Comparison of ENCODE assay signal across 8 cellular contexts in the genomic region with DNA sequence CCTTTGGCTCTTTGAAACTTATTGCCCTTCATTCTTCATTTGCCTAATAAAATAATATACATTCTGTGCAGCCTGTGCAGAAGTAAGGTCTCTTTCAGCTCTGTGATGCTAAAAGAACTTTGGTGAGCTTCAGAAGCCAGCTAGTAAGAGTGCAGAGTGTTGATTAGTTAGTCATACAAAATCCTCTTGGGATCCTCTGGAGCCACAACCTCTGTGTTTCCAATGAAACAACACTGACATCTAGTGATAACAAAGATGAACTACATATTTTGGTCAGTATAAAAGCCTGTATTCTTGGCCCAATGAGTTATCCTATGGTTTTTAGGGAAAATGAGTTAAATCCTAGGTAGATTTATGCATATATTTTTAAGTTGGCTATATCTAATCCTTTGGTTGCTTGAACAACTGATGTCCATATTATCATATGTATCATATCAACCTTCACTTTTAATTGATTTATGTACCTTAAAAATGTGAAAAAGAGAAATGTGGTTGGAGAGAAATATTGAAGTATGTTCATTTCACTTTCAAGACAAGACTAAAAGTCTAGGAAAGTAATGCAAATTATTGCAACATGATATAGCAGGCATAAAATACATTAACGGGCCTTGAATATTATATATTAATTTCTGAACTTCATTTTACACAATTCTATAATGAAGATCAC.
A peak's percentile ranks its signal among the peaks of the same experiment; 100 is the strongest.
DNase-seq lines count a peak whose midpoint lies in the region; ATAC-seq, FAIRE-seq and TF ChIP-seq lines count a peak whose summit lies in the region.

No MANE protein-coding gene starts in this region.

- no peaks in the 10 kb centered on the region for H3K4me1 Mint-ChIP-seq in Caco-2 (ENCODE audit: low read depth, unreplicated experiment)

- ATAC-seq in GM19035 (IDR thresholded peaks at IDR 0.05; ENCODE audit: unreplicated experiment) (peak; percentile 74), HG03196 (IDR thresholded peaks at IDR 0.05; ENCODE audit: unreplicated experiment) (peak; percentile 86), K562 (peak; percentile 78)

- no peaks in the 10 kb centered on the region for H3K4me1 ChIP-seq in Caco-2
- no peaks in the 10 kb centered on the region for H3K4me1 ChIP-seq in K562 (replicated peaks in 1 of 2; ENCODE audit: control insufficient read depth in 2 of 2, insufficient read depth in 2 of 2, low read length in 2 of 2)
- no peaks in the 10 kb centered on the region for H3K4me1 ChIP-seq in tibial artery

- no peak overlapping the region for H3K4me3 ChIP-seq in Caco-2 (ENCODE audit: low read depth, low read length)
- no peak overlapping the region for H3K4me3 ChIP-seq in K562
- H3K4me3 ChIP-seq in tibial artery = no peak overlapping the region

- POLR2A ChIA-PET in Caco-2 (lab: Charles Lee) (no interaction called here), K562 (lab: Yijun Ruan, JAX) (no interaction called here)

- H2AFZ ChIP-seq in K562 (ENCODE audit: low read depth, low read length) = no peak overlapping the region

- TF ChIP-seq EP300 in K562 (IDR thresholded peaks at IDR 0.05; ENCODE audit: low read length) = no peak

- H3K27me3 Mint-ChIP-seq in Caco-2 (ENCODE audit: insufficient read depth, unreplicated experiment) = no peaks in the 10 kb centered on the region

- peak; percentile 60 for FAIRE-seq in K562 (lab: Jason Lieb, UNC)

- no peak overlapping the region for H3K4me2 ChIP-seq in K562 (ENCODE audit: insufficient read depth, low read length)

- H3K36me3 Mint-ChIP-seq in Caco-2 (ENCODE audit: insufficient read depth, unreplicated experiment) = no peaks in the 10 kb centered on the region

- no peaks in the 10 kb centered on the region for H3K9me1 ChIP-seq in K562 (ENCODE audit: control insufficient read depth, insufficient read depth, low read length)

- in situ Hi-C loops in K562 (cut with MboI) = no loop called here

- H3K27me3 ChIP-seq in Caco-2 (replicated peaks; ENCODE audit: control insufficient read depth, insufficient read depth, low read length) = no peaks in the 10 kb centered on the region
- no peaks in the 10 kb centered on the region for H3K27me3 ChIP-seq in K562 (ENCODE audit: control insufficient read depth in 2 of 2, insufficient read depth in 2 of 2, low read length in 2 of 2)
- no peaks in the 10 kb centered on the region for H3K27me3 ChIP-seq in tibial artery

- H3K27ac Mint-ChIP-seq in Caco-2 (ENCODE audit: unreplicated experiment) = no peak overlapping the region

- H4K20me1 ChIP-seq in K562 (replicated peaks; ENCODE audit: control insufficient read depth, insufficient read depth, low read length) = no peaks in the 10 kb centered on the region

- peak; percentile 70 to 83 for TF ChIP-seq RAD21 in K562 (CRISPR knock-in tag; conservative IDR thresholded peaks at IDR 0.05 in 1 of 2, IDR thresholded peaks at IDR 0.05 in 1 of 2)

- TF ChIP-seq CTCF in Caco-2 (IDR thresholded peaks at IDR 0.05; ENCODE audit: insufficient read depth in 1 of 2, low read depth in 1 of 2, low read length in 1 of 2, severe bottlenecking in 1 of 2, unreplicated experiment in 1 of 2) = peak; percentile 22 to 42
- peak in 2 of 3 experiments; percentile 38 to 60; a peak in 3 of 6 replicates for TF ChIP-seq CTCF in K562 (IDR thresholded peaks at IDR 0.05 in 2 of 3, conservative IDR thresholded peaks at IDR 0.05 in 1 of 3; ENCODE audit: insufficient read depth in 2 of 3, low read depth in 1 of 3, low read length in 3 of 3)
- TF ChIP-seq CTCF in tibial artery (IDR thresholded peaks at IDR 0.05) = peak; percentile 54 to 67

- intact Hi-C loops in Caco-2 (cut with micrococcal nuclease; ENCODE audit: unreplicated experiment) (no loop called here), K562 (cut with micrococcal nuclease) (no loop called here), tibial artery (cut with DNase I; ENCODE audit: low total_unique reads) (no loop called here)

- H3K9me3 ChIP-seq in Caco-2 (no peaks in the 10 kb centered on the region), K562 (replicated peaks; ENCODE audit: control insufficient read depth, insufficient read depth, low read depth, low read length) (no peaks in the 10 kb centered on the region), tibial artery (no peaks in the 10 kb centered on the region)

- CTCF ChIA-PET in Caco-2 (lab: Charles Lee) = no interaction called here
- CTCF ChIA-PET in K562 (lab: Yijun Ruan, JAX; ENCODE audit: low intra/inter-chr PET ratio) = no interaction called here

- no peaks in the 10 kb centered on the region for H3K79me2 ChIP-seq in K562 (ENCODE audit: control insufficient read depth, insufficient read depth, low read length)

- H3K36me3 ChIP-seq in Caco-2 (ENCODE audit: control insufficient read depth, insufficient read depth, low read length) = no peaks in the 10 kb centered on the region
- no peaks in the 10 kb centered on the region for H3K36me3 ChIP-seq in K562 (ENCODE audit: control insufficient read depth, insufficient read depth, low read length)
- no peaks in the 10 kb centered on the region for H3K36me3 ChIP-seq in tibial artery

- H3K9me3 Mint-ChIP-seq in Caco-2 (ENCODE audit: unreplicated experiment) = no peaks in the 10 kb centered on the region

- H3K9ac ChIP-seq in K562 (ENCODE audit: insufficient read depth in 1 of 2, low read depth in 2 of 2, low read length in 2 of 2) = no peak overlapping the region

- BruUV-seq in Caco-2 (replicated peaks; lab: Mats Ljungman, UMichigan) = no TSS peak
- BruUV-seq in K562 (replicated peaks; lab: Mats Ljungman, UMichigan) = no TSS peak

- DNase-seq in Caco-2 (peak in 1 of 2 experiments; percentile 8), NCI-H226 (peak; percentile 29), K562 (ENCODE audit: extremely low read depth in 1 of 4, low spot score in 3 of 4) (peak; percentile 5 to 40 (median 15)), iPS-NIHi11 (ENCODE audit: low spot score) (peak; percentile 61), tibial artery (no peak), GOT3 (lab: John Stamatoyannopoulos, UW) (no peak)

- 0% methylated on average over 1 of the region's 1 CpG for WGBS in K562 (ENCODE audit: insufficient coverage, low coverage, missing lambda C conversion rate)

- no peak for TF ChIP-seq POLR2A in K562 (conservative IDR thresholded peaks at IDR 0.05)

- no peak overlapping the region for H3K27ac ChIP-seq in K562 (ENCODE audit: extremely low read depth, low read depth, low read length)
- H3K27ac ChIP-seq in tibial artery = no peak overlapping the region

- no peak overlapping the region for H3K4me3 Mint-ChIP-seq in Caco-2 (ENCODE audit: unreplicated experiment)

TF ChIP-seq in K562, 482 proteins besides CTCF, POLR2A, EP300 and RAD21 (continues in another document):
- TF ChIP-seq POLR2B (IDR thresholded peaks at IDR 0.05; ENCODE audit: low read depth, partially characterized antibody) (no peak), EZH2 (IDR thresholded peaks at IDR 0.05; ENCODE audit: borderline replicate concordance, low read depth, low read length) (no peak), PTRF (tag; IDR thresholded peaks at IDR 0.05) (no peak), SAFB2 (IDR thresholded peaks at IDR 0.05; ENCODE audit: borderline replicate concordance, low read depth, low read length, severe bottlenecking) (no peak), TRIM24 (IDR thresholded peaks at IDR 0.05) (no peak), RBM17 (IDR thresholded peaks at IDR 0.05; ENCODE audit: borderline replicate concordance, low read depth, low read length) (no peak), NFXL1 (CRISPR knock-in tag; IDR thresholded peaks at IDR 0.05) (no peak), ZNF184 (CRISPR knock-in tag; IDR thresholded peaks at IDR 0.05) (no peak), ZKSCAN1 (IDR thresholded peaks at IDR 0.05; ENCODE audit: low read depth, low read length) (no peak), HMBOX1 (IDR thresholded peaks at IDR 0.05) (peak; percentile 51)
- TF ChIP-seq, protein P1, sequence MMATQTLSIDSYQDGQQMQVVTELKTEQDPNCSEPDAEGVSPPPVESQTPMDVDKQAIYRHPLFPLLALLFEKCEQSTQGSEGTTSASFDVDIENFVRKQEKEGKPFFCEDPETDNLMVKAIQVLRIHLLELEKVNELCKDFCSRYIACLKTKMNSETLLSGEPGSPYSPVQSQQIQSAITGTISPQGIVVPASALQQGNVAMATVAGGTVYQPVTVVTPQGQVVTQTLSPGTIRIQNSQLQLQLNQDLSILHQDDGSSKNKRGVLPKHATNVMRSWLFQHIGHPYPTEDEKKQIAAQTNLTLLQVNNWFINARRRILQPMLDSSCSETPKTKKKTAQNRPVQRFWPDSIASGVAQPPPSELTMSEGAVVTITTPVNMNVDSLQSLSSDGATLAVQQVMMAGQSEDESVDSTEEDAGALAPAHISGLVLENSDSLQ (IDR thresholded peaks at IDR 0.05) = no peak
- TF ChIP-seq, protein P2, sequence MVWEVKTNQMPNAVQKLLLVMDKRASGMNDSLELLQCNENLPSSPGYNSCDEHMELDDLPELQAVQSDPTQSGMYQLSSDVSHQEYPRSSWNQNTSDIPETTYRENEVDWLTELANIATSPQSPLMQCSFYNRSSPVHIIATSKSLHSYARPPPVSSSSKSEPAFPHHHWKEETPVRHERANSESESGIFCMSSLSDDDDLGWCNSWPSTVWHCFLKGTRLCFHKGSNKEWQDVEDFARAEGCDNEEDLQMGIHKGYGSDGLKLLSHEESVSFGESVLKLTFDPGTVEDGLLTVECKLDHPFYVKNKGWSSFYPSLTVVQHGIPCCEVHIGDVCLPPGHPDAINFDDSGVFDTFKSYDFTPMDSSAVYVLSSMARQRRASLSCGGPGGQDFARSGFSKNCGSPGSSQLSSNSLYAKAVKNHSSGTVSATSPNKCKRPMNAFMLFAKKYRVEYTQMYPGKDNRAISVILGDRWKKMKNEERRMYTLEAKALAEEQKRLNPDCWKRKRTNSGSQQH (CRISPR knock-in tag; IDR thresholded peaks at IDR 0.05) = no peak

Comparison
In these comparisons a context has a peak if more than half of its experiments do, and no peak if none do; other contexts are left out.
1. DNase-seq: peak in NCI-H226 (single experiment), K562 (4 of 4) and iPS-NIHi11 (single experiment); none in tibial artery (0 of 2) and GOT3 (single experiment).
2. Peak in every context shown above with its lines, with median percentiles within 50 percentile points of each other: CTCF ChIP-seq and ATAC-seq.